Comparison of ENCODE assay signal across 16 cellular contexts in genomic region chr11:120340529-120340928, GRCh38. TPM values are rescaled to one million over a fixed set of nuclear protein-coding genes. Genes with fewer than 3 reads are reported as not detected.
DNase-seq lines count a peak whose midpoint lies in the region; ATAC-seq, FAIRE-seq and TF ChIP-seq lines count a peak whose summit lies in the region.
"Had no signal": no experiment of that assay in that cellular context is flagged by ENCODE, and none has a peak within 500 bp of the region (broad histone marks: within the 10 kb centered on the region; RNA-seq: fewer than 3 reads in every experiment).

No MANE protein-coding gene starts in this region.

- DNase-seq in astrocyte (ENCODE audit: low read depth): no peak
- DNase-seq in fibroblast of peridontal ligament (ENCODE audit: extremely low read depth): peak; percentile 26
- DNase-seq in 8988T: no peak
- DNase-seq in KG1 (lab: John Stamatoyannopoulos, UW): no peak
- no peak for DNase-seq in NCI-H446 treated with DMSO at 0.1 percent for 48 hours (lab: John Stamatoyannopoulos, UW)
- DNase-seq: activated CD4-positive, alpha-beta T cell treated with anti-CD3 and anti-CD28 coated beads for 4 hours; activated effector memory CD4-positive, alpha-beta T cell treated with anti-CD3 and anti-CD28 coated beads, Interleukin-2, amount 50 U/mL, for 16 hours; caudate nucleus; left lung; NCI-H187; posterior cingulate gyrus; stimulated activated CD4-positive, alpha-beta T cell treated with anti-CD3 and anti-CD28 coated beads, Interleukin-4, amount 100 ng/mL, for 24 hours; stimulated activated naive CD8-positive, alpha-beta T cell treated with anti-CD3 and anti-CD28 coated beads, Interleukin-15, Interleukin-2, amounts not matched to agents 100 U/mL and 50 U/mL, for 24 hours had no signal

- H3K4me1 Mint-ChIP-seq in astrocyte (ENCODE audit: low read depth, unreplicated experiment): peaks cover 39% of the 10 kb centered on the region

- H3K27ac ChIP-seq in HEK293 (ENCODE audit: extremely low read depth, low read depth, low read length) (no peak overlapping the region), astrocyte (ENCODE audit: low read depth, low read length) (no peak overlapping the region), rectal smooth muscle tissue (ENCODE audit: low read depth, low read length) (peak overlapping the region; percentile 51)

- peak overlapping the region; percentile 93 for H3K4me3 Mint-ChIP-seq in astrocyte (ENCODE audit: unreplicated experiment)

- H3K9me3 Mint-ChIP-seq in astrocyte (ENCODE audit: unreplicated experiment): no peaks in the 10 kb centered on the region

- TF ChIP-seq CTCF in HEK293 (tag by site-specific recombination; IDR thresholded peaks at IDR 0.05) (no peak), astrocyte (IDR thresholded peaks at IDR 0.05; ENCODE audit: insufficient read depth, low read depth, low read length) (no peak)

- H3K9me3 ChIP-seq in HEK293 (ENCODE audit: control insufficient read depth, insufficient read depth, low read depth, low read length) (no peaks in the 10 kb centered on the region), astrocyte (ENCODE audit: insufficient read depth, low read depth, low read length) (no peaks in the 10 kb centered on the region)
- H3K9me3 ChIP-seq: left lung had no signal

- peaks cover 90% of the 10 kb centered on the region for H3K79me2 ChIP-seq in astrocyte (ENCODE audit: insufficient read depth, low read length)

- POLR2A ChIA-PET in HEK293 (lab: Yijun Ruan, JAX): no interaction called here

- H3K4me1 ChIP-seq in HEK293 (ENCODE audit: control insufficient read depth, insufficient read depth, low read length) (peaks cover 2% of the 10 kb centered on the region; the same call in 1 of the 2 replicates), astrocyte (ENCODE audit: insufficient read depth, low read length) (peaks cover 35% of the 10 kb centered on the region), rectal smooth muscle tissue (ENCODE audit: control insufficient read depth, insufficient read depth, low read length) (peaks cover 12% of the 10 kb centered on the region)

- CTCF ChIA-PET in HEK293 (lab: Yijun Ruan, JAX): interaction anchor here (0.6 to 1.4 kb wide), 4 partner anchors 38 to 1412 kb away, joined by 4 read pairs; no protein-coding TSS in a partner anchor

- H3K27me3 ChIP-seq in astrocyte (ENCODE audit: insufficient read depth, low read length) (no peaks in the 10 kb centered on the region), rectal smooth muscle tissue (ENCODE audit: control insufficient read depth, insufficient read depth, low read length) (no peaks in the 10 kb centered on the region)

- no peak overlapping the region for H2AFZ ChIP-seq in astrocyte (ENCODE audit: low read depth, low read length)

- no peaks in the 10 kb centered on the region for H3K27me3 Mint-ChIP-seq in astrocyte (ENCODE audit: low read depth, unreplicated experiment)

- no peak for FAIRE-seq in astrocyte (lab: Jason Lieb, UNC)

- H3K4me2 ChIP-seq in astrocyte (ENCODE audit: low read length): peak overlapping the region; percentile 92

- no peak overlapping the region for H3K27ac Mint-ChIP-seq in astrocyte (ENCODE audit: unreplicated experiment)

- H3K4me3 ChIP-seq in HEK293 (ENCODE audit: low read depth, low read length) (peak overlapping the region; percentile 7), astrocyte (ENCODE audit: insufficient read depth, low read depth, low read length) (no peak overlapping the region), rectal smooth muscle tissue (ENCODE audit: low read length) (no peak overlapping the region)

- ATAC-seq in HG03432 (IDR thresholded peaks at IDR 0.05; ENCODE audit: unreplicated experiment): no peak
- ATAC-seq: left lung; stimulated activated naive CD8-positive, alpha-beta T cell treated with anti-CD3 and anti-CD28 coated beads, Interleukin-15, Interleukin-2, amounts not matched to agents 100 U/mL and 50 U/mL, for 24 hours had no signal

- no peak overlapping the region for H3K9ac ChIP-seq in astrocyte (ENCODE audit: low read length)
- no peak overlapping the region for H3K9ac ChIP-seq in rectal smooth muscle tissue (ENCODE audit: low read length)

- no peaks in the 10 kb centered on the region for H3K36me3 Mint-ChIP-seq in astrocyte (ENCODE audit: low read depth, unreplicated experiment)

- H4K20me1 ChIP-seq in astrocyte (ENCODE audit: insufficient read depth, low read length): peaks cover 85% of the 10 kb centered on the region

- H3K36me3 ChIP-seq in HEK293 (ENCODE audit: control insufficient read depth in 2 of 2, insufficient read depth in 1 of 2, low read length in 2 of 2) (no peaks in the 10 kb centered on the region), astrocyte (ENCODE audit: insufficient read depth, low read length) (no peaks in the 10 kb centered on the region), rectal smooth muscle tissue (ENCODE audit: control insufficient read depth, insufficient read depth, low read length) (no peaks in the 10 kb centered on the region)
- H3K36me3 ChIP-seq: left lung had no signal

TF ChIP-seq in HEK293, 187 proteins besides CTCF, POLR2A, EP300 and RAD21:
- no peak for TF ChIP-seq KLF9 (tag by site-specific recombination; IDR thresholded peaks at IDR 0.05; ENCODE audit: low read depth)
- no peak for TF ChIP-seq ZNF600 (tag by site-specific recombination; IDR thresholded peaks at IDR 0.05)
- TF ChIP-seq ZNF624 (tag by site-specific recombination; IDR thresholded peaks at IDR 0.05): no peak
- TF ChIP-seq REST (tag by site-specific recombination; IDR thresholded peaks at IDR 0.05): no peak
- peak; percentile 80; the same call in 1 of the 2 replicates for TF ChIP-seq PRDM6 (tag by site-specific recombination; IDR thresholded peaks at IDR 0.05)
- no peak for TF ChIP-seq ZNF626 (tag by site-specific recombination; IDR thresholded peaks at IDR 0.05)
- TF ChIP-seq FEZF1 (tag by site-specific recombination; IDR thresholded peaks at IDR 0.05): peak; percentile 65; the same call in 1 of the 2 replicates
- no peak for TF ChIP-seq ZNF148 (tag by site-specific recombination; IDR thresholded peaks at IDR 0.05; ENCODE audit: borderline replicate concordance)
- TF ChIP-seq ZNF707 (tag by site-specific recombination; IDR thresholded peaks at IDR 0.05): no peak
- no peak for TF ChIP-seq ZNF501 (tag by site-specific recombination; IDR thresholded peaks at IDR 0.05)
- no peak for TF ChIP-seq PRDM1 (tag by site-specific recombination; IDR thresholded peaks at IDR 0.05)

RNA-seq across cellular contexts. Expression of gene ARHGEF12, which starts 4.3 kb away (rescaled TPM):
- 78.0 and 83.1 TPM in 2 replicates for total RNA-seq in astrocyte

RNA-seq across cellular contexts. Expression of gene TLCD5, which starts 15.4 kb away (rescaled TPM):
- total RNA-seq in astrocyte: 9.3 and 9.5 TPM in 2 replicates
